8 cellular contexts compared by ENCODE assay signal in genomic region chr19:32971715-32972540, GRCh38. TPM values are rescaled to one million over a fixed set of nuclear protein-coding genes. Genes with fewer than 3 reads are reported as not detected.
DNase-seq lines count a peak whose midpoint lies in the region; ATAC-seq, FAIRE-seq and TF ChIP-seq lines count a peak whose summit lies in the region.

Gene CEP89, minus strand, starts transcription at chr19:32971958. Its CDS starts 84 bp downstream, at chr19:32971874.
Gene FAAP24, plus strand, starts transcription at chr19:32972242. Its CDS starts 955 bp downstream, at chr19:32973197.

- peak; percentile 95 for DNase-seq in AG04449 (ENCODE audit: low read depth, low spot score)
- peak; percentile 99 for DNase-seq in NCI-H2196 (lab: John Stamatoyannopoulos, UW; ENCODE audit: unreplicated experiment)
- peak; percentile 97 for DNase-seq in bronchial epithelial cell (ENCODE audit: low read depth)
- DNase-seq in iPS-NIHi7 (ENCODE audit: extremely low spot score), result peak; percentile 100
- DNase-seq in small intestine, result peak; percentile 100

- H3K4me3 ChIP-seq in AG04449 (ENCODE audit: low read depth, low read length), result peak within 1 kb of the TSS; percentile 84
- H3K4me3 ChIP-seq in bronchial epithelial cell (ENCODE audit: low read depth, low read length), result peak within 1 kb of the TSS; percentile 79
- H3K4me3 ChIP-seq in small intestine (ENCODE audit: low read depth in 1 of 2, low read length in 2 of 2), result peak within 1 kb of the TSS; percentile 64 to 68

- ATAC-seq in GM18873 (IDR thresholded peaks at IDR 0.05; ENCODE audit: low FRiP score, unreplicated experiment), result peak; percentile 98
- ATAC-seq in HG03135 (IDR thresholded peaks at IDR 0.05; ENCODE audit: unreplicated experiment), result peak; percentile 99

- no peaks in the 10 kb centered on the region for H3K27me3 ChIP-seq in bronchial epithelial cell (ENCODE audit: control insufficient read depth, insufficient read depth, low read length)
- H3K27me3 ChIP-seq in small intestine (ENCODE audit: control insufficient read depth in 2 of 2, insufficient read depth in 2 of 2, low read length in 2 of 2), result no peaks in the 10 kb centered on the region

- CTCF ChIA-PET in AG04449 (lab: Yijun Ruan, JAX), result interaction anchor here (0.7 to 7.4 kb wide), 5 partner anchors 11 to 331 kb away, joined by 3 to 65 read pairs (median 3); partner anchors contain the start of gene NUDT19

- WGBS in small intestine, 3 donors, result 0 to 1% (median 0%) methylated on average over 53 to 57 of the region's 57 CpGs

- H3K27ac ChIP-seq in VCaP (peak within 1 kb of the TSS; percentile 63), small intestine (ENCODE audit: low read depth in 1 of 2, low read length in 1 of 2) (peak within 1 kb of the TSS; percentile 60 to 82)

- POLR2A ChIA-PET in AG04449 (lab: Yijun Ruan, JAX), result interaction anchor here (0.6 to 0.7 kb wide), 3 partner anchors 13 to 282 kb away, joined by 4 to 5 read pairs (median 4); no protein-coding TSS in a partner anchor

- H3K4me1 ChIP-seq in small intestine (ENCODE audit: control insufficient read depth in 2 of 2, insufficient read depth in 1 of 2, low read depth in 1 of 2, low read length in 1 of 2), result peaks cover 0 to 7% of the 10 kb centered on the region in 2 donors

- H3K9me3 ChIP-seq in small intestine (ENCODE audit: control insufficient read depth, low read depth), result no peaks in the 10 kb centered on the region

- H3K36me3 ChIP-seq in bronchial epithelial cell (ENCODE audit: control insufficient read depth, insufficient read depth, low read length) (no peaks in the 10 kb centered on the region), small intestine (ENCODE audit: control insufficient read depth in 2 of 2, insufficient read depth in 2 of 2, low read length in 2 of 2) (peaks cover 0 to 2% of the 10 kb centered on the region in 2 donors)

- FAIRE-seq in bronchial epithelial cell (lab: Jason Lieb, UNC) (peak; percentile 55), small intestine (lab: Jason Lieb, UNC) (peak; percentile 49)

- TF ChIP-seq CTCF in AG04449 (IDR thresholded peaks at IDR 0.05; ENCODE audit: insufficient read depth, low read length, missing control alignments) (no peak), VCaP (conservative IDR thresholded peaks at IDR 0.05) (no peak), bronchial epithelial cell (IDR thresholded peaks at IDR 0.05; ENCODE audit: insufficient read depth, low read length, severe bottlenecking) (no peak)

RNA-seq across cellular contexts. Expression of gene CEP89, which starts in this region (rescaled TPM):
- total RNA-seq in bronchial epithelial cell, result 5.0 and 7.3 TPM in 2 replicates
- polyA plus RNA-seq in small intestine, result 1 to 10 TPM; 3.5 to 9.0 (median 3.6) TPM

RNA-seq across cellular contexts. Expression of gene FAAP24, which starts in this region (rescaled TPM):
- total RNA-seq in bronchial epithelial cell, result 0.79 and 1.0 TPM in 2 replicates
- 1 to 10 TPM in 1 of 3 donors, under 1 TPM in 2; 0.67 to 3.5 (median 0.81) TPM for polyA plus RNA-seq in small intestine

Comparison
In these comparisons a context has a peak if more than half of its experiments do, and no peak if none do; other contexts are left out.
1. Peak in every context shown above with its lines: DNase-seq, ATAC-seq, H3K4me3 ChIP-seq and H3K27ac ChIP-seq.